Comparison of ENCODE assay signal across 22 cellular contexts in the genomic region with DNA sequence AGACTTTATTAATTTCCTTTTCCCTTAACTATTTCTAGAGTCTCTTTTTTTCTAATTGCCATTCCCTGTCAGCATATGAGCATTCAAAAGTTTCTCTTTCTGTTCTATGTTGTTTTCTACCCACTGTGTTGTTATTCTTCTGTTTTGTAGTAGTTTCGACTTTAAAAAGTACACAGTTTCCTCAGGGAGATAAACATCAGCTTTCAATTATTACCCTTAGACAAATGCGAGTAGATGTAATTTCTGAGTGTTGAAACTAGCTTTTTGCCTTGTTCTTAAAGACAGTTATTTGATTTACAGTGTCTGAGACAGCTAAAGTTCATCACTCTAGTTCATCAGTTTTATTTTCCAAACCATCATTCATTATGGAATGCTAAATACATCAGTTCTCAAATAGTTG. TPM values are rescaled to one million over a fixed set of nuclear protein-coding genes. Genes with fewer than 3 reads are reported as not detected.
DNase-seq lines count a peak whose midpoint lies in the region; ATAC-seq and TF ChIP-seq lines count a peak whose summit lies in the region.
"Had no signal": no experiment of that assay in that cellular context is flagged by ENCODE, and none has a peak within 500 bp of the region (broad histone marks: within the 10 kb centered on the region; RNA-seq: fewer than 3 reads in every experiment).

No MANE protein-coding gene starts in this region.

- H4K8ac ChIP-seq in mesenchymal stem cell (ENCODE audit: low read length): no peak overlapping the region

- peak overlapping the region; percentile 47 for H3K27ac ChIP-seq in CD4-positive, CD25-positive, alpha-beta regulatory T cell (ENCODE audit: insufficient read depth, low read length, poor library complexity, severe bottlenecking)
- no peak overlapping the region for H3K27ac ChIP-seq in CD8-positive, alpha-beta T cell (ENCODE audit: low read depth, low read length)
- H3K27ac ChIP-seq in mesenchymal stem cell (ENCODE audit: low read length, poor library complexity, severe bottlenecking): no peak overlapping the region
- H3K27ac ChIP-seq: foreskin keratinocyte, left ventricle myocardium inferior, sigmoid colon, transverse colon had no signal

- no peak for DNase-seq in CD4-positive, CD25-positive, alpha-beta regulatory T cell
- no peak for DNase-seq in CD8-positive, alpha-beta T cell
- no peak for DNase-seq in activated T-helper 1 cell treated with anti-CD3 and anti-CD28 coated beads, Interleukin-12 subunit alpha, Interleukin-12 subunit beta, Interleukin-2, Interleukin-4 antibody, amounts not matched to agents 30 ng/mL and 10 ng/mL and 1 ng/mL, durations not matched to agents 14 hours and 24 hours and 36 hours (ENCODE audit: low spot score)
- no peak for DNase-seq in mesenchymal stem cell
- DNase-seq: foreskin keratinocyte; left ventricle myocardium inferior; NCI-H1436; NCI-H446; nephron progenitor cell; posterior cingulate gyrus; sigmoid colon; stimulated activated naive CD8-positive, alpha-beta T cell treated with anti-CD3 and anti-CD28 coated beads, Interleukin-15, amount 100 ng/mL, for 72 hours; T1000; transverse colon had no signal

- ATAC-seq in CD4-positive, CD25-positive, alpha-beta regulatory T cell (ENCODE audit: low read depth in 2 of 2): no peak
- ATAC-seq in CD8-positive, alpha-beta T cell: no peak
- no peak for ATAC-seq in GM21528 (IDR thresholded peaks at IDR 0.05; ENCODE audit: low FRiP score, unreplicated experiment)
- no peak for ATAC-seq in GM19035 (IDR thresholded peaks at IDR 0.05; ENCODE audit: unreplicated experiment)
- no peak for ATAC-seq in GM18517 (IDR thresholded peaks at IDR 0.05; ENCODE audit: unreplicated experiment)
- ATAC-seq: foreskin keratinocyte; K562; SK-N-SH treated with all-trans-retinoic acid at 6 μM for 48 hours; stimulated activated naive CD8-positive, alpha-beta T cell treated with anti-CD3 and anti-CD28 coated beads, Interleukin-15, amount 100 ng/mL, for 72 hours; WTC11 had no signal

- no peak overlapping the region for H2AK5ac ChIP-seq in mesenchymal stem cell (ENCODE audit: low read length, severe bottlenecking)

- no peaks in the 10 kb centered on the region for H3K9me3 ChIP-seq in CD4-positive, CD25-positive, alpha-beta regulatory T cell (ENCODE audit: control insufficient read depth in 2 of 2, low read length in 2 of 2)
- H3K9me3 ChIP-seq in CD8-positive, alpha-beta T cell (ENCODE audit: low read length): no peaks in the 10 kb centered on the region
- H3K9me3 ChIP-seq in mesenchymal stem cell (ENCODE audit: control insufficient read depth, low read length): no peaks in the 10 kb centered on the region
- H3K9me3 ChIP-seq: left ventricle myocardium inferior, sigmoid colon, transverse colon had no signal

- peaks cover 57% of the 10 kb centered on the region for H3K36me3 ChIP-seq in CD4-positive, CD25-positive, alpha-beta regulatory T cell (ENCODE audit: control insufficient read depth, insufficient read depth, low read length)
- H3K36me3 ChIP-seq in CD8-positive, alpha-beta T cell (ENCODE audit: insufficient read depth, low read length): peaks cover 5% of the 10 kb centered on the region
- peaks cover 9 to 58% of the 10 kb centered on the region in 2 experiments for H3K36me3 ChIP-seq in mesenchymal stem cell (ENCODE audit: control insufficient read depth in 1 of 2, insufficient read depth in 2 of 2, low read depth in 1 of 2, low read length in 2 of 2)

- H2BK15ac ChIP-seq in mesenchymal stem cell (ENCODE audit: low read depth, poor library complexity, severe bottlenecking): no peak overlapping the region

- no peak overlapping the region for H3K4ac ChIP-seq in mesenchymal stem cell (ENCODE audit: low read depth in 1 of 2, low read length in 2 of 2)

- no peak overlapping the region for H2BK5ac ChIP-seq in mesenchymal stem cell (ENCODE audit: low read depth, low read length, poor library complexity, severe bottlenecking)

- peaks cover 21 to 47% (median 41%) of the 10 kb centered on the region in 4 donors for H3K4me1 Mint-ChIP-seq in CD4-positive, CD25-positive, alpha-beta regulatory T cell
- peaks cover 41% of the 10 kb centered on the region for H3K4me1 Mint-ChIP-seq in CD8-positive, alpha-beta T cell (ENCODE audit: low read depth)
- peaks cover 28% of the 10 kb centered on the region for H3K4me1 Mint-ChIP-seq in activated T-helper 1 cell treated with anti-CD3 and anti-CD28 coated beads, Interleukin-12 subunit alpha, Interleukin-12 subunit beta, Interleukin-2, Interleukin-4 antibody, amounts not matched to agents 30 ng/mL and 10 ng/mL and 1 ng/mL, durations not matched to agents 14 hours and 24 hours and 36 hours (ENCODE audit: low read depth)
- H3K4me1 Mint-ChIP-seq: brain, nephron progenitor cell, WTC11 had no signal

- peak overlapping the region; percentile 45 for H3K4me3 ChIP-seq in CD4-positive, CD25-positive, alpha-beta regulatory T cell (ENCODE audit: low read depth, low read length)
- no peak overlapping the region for H3K4me3 ChIP-seq in CD8-positive, alpha-beta T cell (ENCODE audit: low read depth, low read length)
- H3K4me3 ChIP-seq in mesenchymal stem cell (ENCODE audit: insufficient read depth in 1 of 2, low read depth in 1 of 2, low read length in 2 of 2): no peak overlapping the region
- H3K4me3 ChIP-seq: K562, left ventricle myocardium inferior, sigmoid colon, transverse colon had no signal

- H3K4me2 ChIP-seq in mesenchymal stem cell (ENCODE audit: low read length, poor library complexity, severe bottlenecking): no peak overlapping the region

- peak overlapping the region in 2 of 3 donors; percentile 52 to 64 for H3K27ac Mint-ChIP-seq in CD4-positive, CD25-positive, alpha-beta regulatory T cell
- peak overlapping the region; percentile 25 for H3K27ac Mint-ChIP-seq in CD8-positive, alpha-beta T cell
- H3K27ac Mint-ChIP-seq in activated T-helper 1 cell treated with anti-CD3 and anti-CD28 coated beads, Interleukin-12 subunit alpha, Interleukin-12 subunit beta, Interleukin-2, Interleukin-4 antibody, amounts not matched to agents 30 ng/mL and 10 ng/mL and 1 ng/mL, durations not matched to agents 14 hours and 24 hours and 36 hours: peak overlapping the region; percentile 65
- H3K27ac Mint-ChIP-seq: mesothelial cell of epicardium, nephron progenitor cell, WTC11 had no signal

- no peak overlapping the region for H2BK120ac ChIP-seq in mesenchymal stem cell (ENCODE audit: low read depth, low read length)

- no peak overlapping the region for H3K23ac ChIP-seq in mesenchymal stem cell (ENCODE audit: low read length in 2 of 2)

- H3K9me3 Mint-ChIP-seq in CD4-positive, CD25-positive, alpha-beta regulatory T cell: no peaks in the 10 kb centered on the region
- H3K9me3 Mint-ChIP-seq in CD8-positive, alpha-beta T cell: no peaks in the 10 kb centered on the region
- H3K9me3 Mint-ChIP-seq in activated T-helper 1 cell treated with anti-CD3 and anti-CD28 coated beads, Interleukin-12 subunit alpha, Interleukin-12 subunit beta, Interleukin-2, Interleukin-4 antibody, amounts not matched to agents 30 ng/mL and 10 ng/mL and 1 ng/mL, durations not matched to agents 14 hours and 24 hours and 36 hours: no peaks in the 10 kb centered on the region
- H3K9me3 Mint-ChIP-seq: brain; mesothelial cell of epicardium; nephron progenitor cell; stimulated activated naive CD8-positive, alpha-beta T cell treated with anti-CD3 and anti-CD28 coated beads, Interleukin-15, amount 100 ng/mL, for 72 hours; WTC11 had no signal

- no peak overlapping the region for H3K14ac ChIP-seq in mesenchymal stem cell (ENCODE audit: low read length in 2 of 2)

- CTCF ChIA-PET in CD8-positive, alpha-beta T cell (lab: Charles Lee): interaction anchor here (1.5 kb wide), 1 partner anchor 21 kb away, joined by 3 read pairs; no protein-coding TSS in a partner anchor

- no peak overlapping the region for H2AFZ ChIP-seq in mesenchymal stem cell (ENCODE audit: low read depth, low read length)

- no peak overlapping the region for H2BK12ac ChIP-seq in mesenchymal stem cell (ENCODE audit: low read length in 2 of 2)

- no peaks in the 10 kb centered on the region for H3K27me3 Mint-ChIP-seq in CD4-positive, CD25-positive, alpha-beta regulatory T cell
- no peaks in the 10 kb centered on the region for H3K27me3 Mint-ChIP-seq in CD8-positive, alpha-beta T cell (ENCODE audit: low read depth)
- no peaks in the 10 kb centered on the region for H3K27me3 Mint-ChIP-seq in activated T-helper 1 cell treated with anti-CD3 and anti-CD28 coated beads, Interleukin-12 subunit alpha, Interleukin-12 subunit beta, Interleukin-2, Interleukin-4 antibody, amounts not matched to agents 30 ng/mL and 10 ng/mL and 1 ng/mL, durations not matched to agents 14 hours and 24 hours and 36 hours (ENCODE audit: insufficient read depth)
- H3K27me3 Mint-ChIP-seq: brain; stimulated activated naive CD8-positive, alpha-beta T cell treated with anti-CD3 and anti-CD28 coated beads, Interleukin-15, amount 100 ng/mL, for 72 hours had no signal

- peak overlapping the region in 2 of 4 donors; percentile 2 to 6 for H3K4me3 Mint-ChIP-seq in CD4-positive, CD25-positive, alpha-beta regulatory T cell
- no peak overlapping the region for H3K4me3 Mint-ChIP-seq in CD8-positive, alpha-beta T cell
- peak overlapping the region; percentile 24 for H3K4me3 Mint-ChIP-seq in activated T-helper 1 cell treated with anti-CD3 and anti-CD28 coated beads, Interleukin-12 subunit alpha, Interleukin-12 subunit beta, Interleukin-2, Interleukin-4 antibody, amounts not matched to agents 30 ng/mL and 10 ng/mL and 1 ng/mL, durations not matched to agents 14 hours and 24 hours and 36 hours
- H3K4me3 Mint-ChIP-seq: brain; mesothelial cell of epicardium; nephron progenitor cell; stimulated activated naive CD8-positive, alpha-beta T cell treated with anti-CD3 and anti-CD28 coated beads, Interleukin-15, amount 100 ng/mL, for 72 hours; WTC11 had no signal

- H3K4me1 ChIP-seq in CD4-positive, CD25-positive, alpha-beta regulatory T cell (ENCODE audit: control insufficient read depth, insufficient read depth, low read length, poor library complexity, severe bottlenecking): peaks cover 13% of the 10 kb centered on the region
- H3K4me1 ChIP-seq in CD8-positive, alpha-beta T cell (ENCODE audit: insufficient read depth, low read length): no peaks in the 10 kb centered on the region
- H3K4me1 ChIP-seq in mesenchymal stem cell (ENCODE audit: control insufficient read depth, insufficient read depth, low read depth, low read length): no peaks in the 10 kb centered on the region
- H3K4me1 ChIP-seq: foreskin keratinocyte, sigmoid colon, transverse colon had no signal

- WGBS in mesenchymal stem cell: no CpG with 5 or more reads among the region's 2 CpGs

- no peaks in the 10 kb centered on the region for H3K27me3 ChIP-seq in CD4-positive, CD25-positive, alpha-beta regulatory T cell (ENCODE audit: control insufficient read depth, insufficient read depth, low read length)
- no peaks in the 10 kb centered on the region for H3K27me3 ChIP-seq in CD8-positive, alpha-beta T cell (ENCODE audit: insufficient read depth, low read length)
- H3K27me3 ChIP-seq in mesenchymal stem cell (ENCODE audit: control insufficient read depth in 1 of 2, insufficient read depth in 1 of 2, low read length in 2 of 2): no peaks in the 10 kb centered on the region
- H3K27me3 ChIP-seq: foreskin keratinocyte, sigmoid colon, transverse colon had no signal

- peaks cover 52% of the 10 kb centered on the region for H3K36me3 Mint-ChIP-seq in CD4-positive, CD25-positive, alpha-beta regulatory T cell
- peaks cover 78% of the 10 kb centered on the region for H3K36me3 Mint-ChIP-seq in CD8-positive, alpha-beta T cell
- H3K36me3 Mint-ChIP-seq in activated T-helper 1 cell treated with anti-CD3 and anti-CD28 coated beads, Interleukin-12 subunit alpha, Interleukin-12 subunit beta, Interleukin-2, Interleukin-4 antibody, amounts not matched to agents 30 ng/mL and 10 ng/mL and 1 ng/mL, durations not matched to agents 14 hours and 24 hours and 36 hours (ENCODE audit: low read depth): peaks cover 35% of the 10 kb centered on the region

- POLR2A ChIA-PET in CD8-positive, alpha-beta T cell (lab: Charles Lee): no interaction called here

- H4K91ac ChIP-seq in mesenchymal stem cell (ENCODE audit: low read length): no peak overlapping the region

- intact Hi-C loops in CD8-positive, alpha-beta T cell (cut with DNase I, micrococcal nuclease): no loop called here
- intact Hi-C loops in activated T-helper 1 cell treated with anti-CD3 and anti-CD28 coated beads, Interleukin-12 subunit alpha, Interleukin-12 subunit beta, Interleukin-2, Interleukin-4 antibody, amounts not matched to agents 30 ng/mL and 10 ng/mL and 1 ng/mL, durations not matched to agents 14 hours and 24 hours and 36 hours (cut with micrococcal nuclease): loop anchor here (1.0 kb wide), 1 partner anchor 12 kb away; no protein-coding TSS in a partner anchor

- no peak for TF ChIP-seq CTCF in CD8-positive, alpha-beta T cell (IDR thresholded peaks at IDR 0.05)

- peak overlapping the region; percentile 62 for H3K9ac ChIP-seq in mesenchymal stem cell (ENCODE audit: low read length)

- H3K79me1 ChIP-seq in mesenchymal stem cell (replicated peaks; ENCODE audit: low read length, poor library complexity, severe bottlenecking): peaks cover 16% of the 10 kb centered on the region

- no peak overlapping the region for H3K18ac ChIP-seq in mesenchymal stem cell (ENCODE audit: low read depth in 1 of 2, low read length in 2 of 2)

RNA-seq across cellular contexts. Expression of gene MTREX, which starts 19.5 kb away (rescaled TPM):
- total RNA-seq in CD4-positive, CD25-positive, alpha-beta regulatory T cell: 86.7 TPM
- polyA plus RNA-seq in CD4-positive, CD25-positive, alpha-beta regulatory T cell: 10 to 100 TPM; 23.2 to 34.3 (median 28.4) TPM
- 10 to 100 TPM; 62.8 to 66.5 TPM for total RNA-seq in CD8-positive, alpha-beta T cell
- total RNA-seq in activated T-helper 1 cell treated with anti-CD3 and anti-CD28 coated beads, Interleukin-12 subunit alpha, Interleukin-12 subunit beta, Interleukin-2, Interleukin-4 antibody, amounts not matched to agents 30 ng/mL and 10 ng/mL and 1 ng/mL, durations not matched to agents 14 hours and 24 hours and 36 hours: 110 and 122 TPM in 2 replicates
- polyA plus RNA-seq in mesenchymal stem cell (2013, experiment 1 of 2): 34.6 TPM
- polyA plus RNA-seq in mesenchymal stem cell (2013, experiment 2 of 2): 36.1 TPM

RNA-seq across cellular contexts. Expression of gene DHX29, which starts 19.8 kb away (rescaled TPM):
- 16.5 TPM for total RNA-seq in CD4-positive, CD25-positive, alpha-beta regulatory T cell
- polyA plus RNA-seq in CD4-positive, CD25-positive, alpha-beta regulatory T cell: 10 to 100 TPM; 12.5 to 28.5 (median 14.8) TPM
- 10 to 100 TPM; 15.4 to 19.9 TPM for total RNA-seq in CD8-positive, alpha-beta T cell
- 20.3 and 22.3 TPM in 2 replicates for total RNA-seq in activated T-helper 1 cell treated with anti-CD3 and anti-CD28 coated beads, Interleukin-12 subunit alpha, Interleukin-12 subunit beta, Interleukin-2, Interleukin-4 antibody, amounts not matched to agents 30 ng/mL and 10 ng/mL and 1 ng/mL, durations not matched to agents 14 hours and 24 hours and 36 hours
- polyA plus RNA-seq in mesenchymal stem cell (2013, experiment 1 of 2): 32.0 TPM
- polyA plus RNA-seq in mesenchymal stem cell (2013, experiment 2 of 2): 33.8 TPM
